8 cellular contexts compared by ENCODE assay signal in genomic region chr9:92669890-92670708, GRCh38. TPM values are rescaled to one million over a fixed set of nuclear protein-coding genes. Genes with fewer than 3 reads are reported as not detected.
DNase-seq lines count a peak whose midpoint lies in the region; ATAC-seq and TF ChIP-seq lines count a peak whose summit lies in the region.

IPPK (minus strand) TSS chr9:92670131; CDS start chr9:92669988, 143 bp downstream.

- TF ChIP-seq POLR2A in esophagus squamous epithelium (IDR thresholded peaks at IDR 0.05) = peak in 3 of 4 donors; percentile 55 to 85 (median 68)

- H3K4me2 ChIP-seq in GM23338 = peak within 1 kb of the TSS; percentile 99

- H3K27ac Mint-ChIP-seq in GM23338 = peak within 1 kb of the TSS; percentile 95
- peak within 1 kb of the TSS; percentile 88 for H3K27ac Mint-ChIP-seq in activated T-helper 1 cell treated with anti-CD3 and anti-CD28 coated beads, Interleukin-12 subunit alpha, Interleukin-12 subunit beta, Interleukin-2, Interleukin-4 antibody, amounts not matched to agents 30 ng/mL and 10 ng/mL and 1 ng/mL, durations not matched to agents 14 hours and 24 hours and 36 hours

- no peaks in the 10 kb centered on the region for H3K9me3 ChIP-seq in esophagus squamous epithelium

- H3K36me3 ChIP-seq in GM23338 (ENCODE audit: insufficient read depth) = no peaks in the 10 kb centered on the region
- H3K36me3 ChIP-seq in esophagus squamous epithelium = peaks cover 2 to 22% (median 6%) of the 10 kb centered on the region in 3 donors

- intact Hi-C loops in activated T-helper 1 cell treated with anti-CD3 and anti-CD28 coated beads, Interleukin-12 subunit alpha, Interleukin-12 subunit beta, Interleukin-2, Interleukin-4 antibody, amounts not matched to agents 30 ng/mL and 10 ng/mL and 1 ng/mL, durations not matched to agents 14 hours and 24 hours and 36 hours (cut with micrococcal nuclease) = loop anchor here (1.0 to 10.0 kb wide), 12 partner anchors 23 to 1497 kb away; partner anchors contain the start of genes CARD19, CENPP, IARS1 and NOL8
- intact Hi-C loops in esophagus squamous epithelium (cut with DNase I) = no loop called here

- H3K4me3 Mint-ChIP-seq in GM23338 = peak within 1 kb of the TSS; percentile 96
- peak within 1 kb of the TSS; percentile 88 for H3K4me3 Mint-ChIP-seq in activated T-helper 1 cell treated with anti-CD3 and anti-CD28 coated beads, Interleukin-12 subunit alpha, Interleukin-12 subunit beta, Interleukin-2, Interleukin-4 antibody, amounts not matched to agents 30 ng/mL and 10 ng/mL and 1 ng/mL, durations not matched to agents 14 hours and 24 hours and 36 hours

- H4K20me1 ChIP-seq in GM23338 (replicated peaks; ENCODE audit: insufficient read depth) = peaks cover 6% of the 10 kb centered on the region

- WGBS in esophagus squamous epithelium, 2 donors = 0 to 1% methylated on average over 12 to 16 of the region's 75 CpGs

- H2AFZ ChIP-seq in GM23338 = peak within 1 kb of the TSS; percentile 99

- H3K27me3 Mint-ChIP-seq in GM23338 (ENCODE audit: insufficient read depth, low read depth, poor library complexity) = peaks cover 6% of the 10 kb centered on the region
- H3K27me3 Mint-ChIP-seq in activated T-helper 1 cell treated with anti-CD3 and anti-CD28 coated beads, Interleukin-12 subunit alpha, Interleukin-12 subunit beta, Interleukin-2, Interleukin-4 antibody, amounts not matched to agents 30 ng/mL and 10 ng/mL and 1 ng/mL, durations not matched to agents 14 hours and 24 hours and 36 hours (ENCODE audit: insufficient read depth) = no peaks in the 10 kb centered on the region

- no peak for TF ChIP-seq CTCF in GM23338 (conservative IDR thresholded peaks at IDR 0.05; ENCODE audit: low read depth in 2 of 2)
- TF ChIP-seq CTCF in esophagus squamous epithelium (IDR thresholded peaks at IDR 0.05) = peak in 1 of 6 experiments; percentile 23

- H3K4me3 ChIP-seq in GM23338 (peak within 1 kb of the TSS; percentile 99), esophagus squamous epithelium (peak within 1 kb of the TSS; percentile 77 to 92 (median 85))

- H3K79me2 ChIP-seq in GM23338 (replicated peaks; ENCODE audit: insufficient read depth) = peaks cover 51% of the 10 kb centered on the region

- DNase-seq in Daoy (ENCODE audit: low read depth) (peak; percentile 100), GM23338 (ENCODE audit: low spot score) (peak; percentile 99), Kasumi-1 (lab: John Stamatoyannopoulos, UW) (peak; percentile 98 to 99), RKO (ENCODE audit: low spot score) (peak; percentile 100), esophagus squamous epithelium (lab: John Stamatoyannopoulos, UW) (peak; percentile 97), myocyte (ENCODE audit: low read depth) (peak; percentile 99)
- peak; percentile 98 for DNase-seq in activated T-helper 1 cell treated with anti-CD3 and anti-CD28 coated beads, Interleukin-12 subunit alpha, Interleukin-12 subunit beta, Interleukin-2, Interleukin-4 antibody, amounts not matched to agents 30 ng/mL and 10 ng/mL and 1 ng/mL, durations not matched to agents 14 hours and 24 hours and 36 hours (ENCODE audit: low spot score)
- DNase-seq in stimulated activated CD8-positive, alpha-beta memory T cell treated with anti-CD3 and anti-CD28 coated beads, Interleukin-7, amount 100 ng/mL, for 4 hours (ENCODE audit: low read depth in 2 of 2) = peak; percentile 97 to 99

- H3K4me1 Mint-ChIP-seq in GM23338 = peaks cover 15% of the 10 kb centered on the region
- H3K4me1 Mint-ChIP-seq in activated T-helper 1 cell treated with anti-CD3 and anti-CD28 coated beads, Interleukin-12 subunit alpha, Interleukin-12 subunit beta, Interleukin-2, Interleukin-4 antibody, amounts not matched to agents 30 ng/mL and 10 ng/mL and 1 ng/mL, durations not matched to agents 14 hours and 24 hours and 36 hours (ENCODE audit: low read depth) = peaks cover 38% of the 10 kb centered on the region

- H3F3A ChIP-seq in GM23338 (replicated peaks; ENCODE audit: low read depth) = peaks cover 5% of the 10 kb centered on the region; the same call in 1 of the 2 replicates

- no peaks in the 10 kb centered on the region for H3K9me2 ChIP-seq in GM23338 (ENCODE audit: insufficient read depth)

- no peaks in the 10 kb centered on the region for H3K9me3 Mint-ChIP-seq in GM23338
- H3K9me3 Mint-ChIP-seq in activated T-helper 1 cell treated with anti-CD3 and anti-CD28 coated beads, Interleukin-12 subunit alpha, Interleukin-12 subunit beta, Interleukin-2, Interleukin-4 antibody, amounts not matched to agents 30 ng/mL and 10 ng/mL and 1 ng/mL, durations not matched to agents 14 hours and 24 hours and 36 hours = no peaks in the 10 kb centered on the region

- H3K4me1 ChIP-seq in GM23338 (ENCODE audit: insufficient read depth) (peaks cover 12% of the 10 kb centered on the region; the same call in 1 of the 2 replicates), esophagus squamous epithelium (peaks cover 32 to 68% (median 34%) of the 10 kb centered on the region in 3 donors)

- peak; percentile 93 for ATAC-seq in GM23338

- H3K27ac ChIP-seq in GM23338 (ENCODE audit: low read depth) = peak within 1 kb of the TSS; percentile 92
- H3K27ac ChIP-seq in esophagus squamous epithelium = peak within 1 kb of the TSS; percentile 94 to 99 (median 98)

- peaks cover 7% of the 10 kb centered on the region; the same call in 1 of the 3 replicates for H3K36me3 Mint-ChIP-seq in GM23338 (ENCODE audit: low read depth)
- H3K36me3 Mint-ChIP-seq in activated T-helper 1 cell treated with anti-CD3 and anti-CD28 coated beads, Interleukin-12 subunit alpha, Interleukin-12 subunit beta, Interleukin-2, Interleukin-4 antibody, amounts not matched to agents 30 ng/mL and 10 ng/mL and 1 ng/mL, durations not matched to agents 14 hours and 24 hours and 36 hours (ENCODE audit: low read depth) = peaks cover 22% of the 10 kb centered on the region

- H3K27me3 ChIP-seq in GM23338 (ENCODE audit: insufficient read depth) (no peaks in the 10 kb centered on the region), esophagus squamous epithelium (no peaks in the 10 kb centered on the region)

TF ChIP-seq in GM23338, 12 proteins besides CTCF, POLR2A, EP300 and RAD21:
- TF ChIP-seq POLR2AphosphoS5 (IDR thresholded peaks at IDR 0.05; ENCODE audit: low read depth) (peak; percentile 88), ETS1 (IDR thresholded peaks at IDR 0.05) (peak; percentile 96), STAT1 (IDR thresholded peaks at IDR 0.05; ENCODE audit: unreplicated experiment) (no peak), CREB1 (CRISPR knock-in tag; IDR thresholded peaks at IDR 0.05; ENCODE audit: low read depth) (peak; percentile 91)

RNA-seq across cellular contexts. Expression of gene IPPK, which starts in this region (rescaled TPM):
- 31.3 and 39.0 TPM in 2 replicates for total RNA-seq in Daoy (2014; rRNA removed; shearing (Covaris generic))
- total RNA-seq in GM23338 (2014; rRNA removed; shearing (Covaris generic)) = 11.8 and 17.5 TPM in 2 replicates
- polyA plus RNA-seq in GM23338 (2016; fragmentation: Nextera tagmentation; extraction: Ambion mirVana) = 6.0 and 6.5 TPM in 2 replicates
- 14.8 and 14.9 TPM in 2 replicates for total RNA-seq in activated T-helper 1 cell treated with anti-CD3 and anti-CD28 coated beads, Interleukin-12 subunit alpha, Interleukin-12 subunit beta, Interleukin-2, Interleukin-4 antibody, amounts not matched to agents 30 ng/mL and 10 ng/mL and 1 ng/mL, durations not matched to agents 14 hours and 24 hours and 36 hours
- total RNA-seq in esophagus squamous epithelium = 10 to 100 TPM; 41.8 to 86.9 (median 46.1) TPM
- 11.0 and 11.4 TPM in 2 replicates for total RNA-seq in myocyte
- polyA plus RNA-seq in myocyte (2012) = 8.9 TPM

Comparison
In these comparisons a context has a peak if more than half of its experiments do, and no peak if none do; other contexts are left out.
1. Peak in every context shown above with its lines: DNase-seq, ATAC-seq, H3K4me3 ChIP-seq and H3K27ac ChIP-seq.